ENCODE assay signal across 1 cellular context in the genomic region with DNA sequence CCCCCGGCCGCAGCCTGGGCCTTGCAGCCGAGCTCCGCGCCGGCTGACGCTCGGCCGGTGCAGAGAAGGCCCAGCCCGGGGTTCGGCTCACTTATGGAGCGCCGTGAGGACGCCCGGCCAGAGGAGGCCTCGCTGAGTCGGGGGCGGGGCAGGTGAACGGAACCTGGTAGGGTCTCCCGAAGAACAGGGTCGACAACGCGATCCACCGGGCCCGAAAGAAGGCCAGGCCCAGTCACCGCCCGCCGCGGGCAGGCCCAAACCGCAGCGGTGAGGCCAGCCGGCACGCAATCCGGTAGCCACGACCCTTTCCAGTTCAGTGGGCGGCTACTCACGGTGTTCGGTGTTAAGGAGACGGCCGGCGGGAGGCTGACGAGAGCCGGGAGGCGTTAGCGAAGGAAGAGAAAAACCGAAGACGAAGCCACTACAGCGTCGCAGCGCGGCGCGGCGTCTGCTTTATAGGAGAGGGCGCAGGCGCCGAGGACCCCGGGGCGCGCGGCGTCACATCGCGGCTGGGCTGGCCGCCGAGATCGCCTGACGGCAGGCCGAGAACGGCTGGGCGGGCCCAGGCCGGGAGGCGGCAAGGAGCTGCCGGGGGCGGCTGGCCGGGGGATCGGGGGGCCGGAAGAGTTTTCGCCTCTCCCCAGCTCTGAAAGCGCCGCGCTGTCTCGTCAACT.
TF ChIP-seq lines count a peak whose summit lies in the region.

Gene SKP1, minus strand, starts transcription at position 428 of the 674 bp plus-strand sequence. CDS start 2,928 bp downstream, outside the sequence.

TF ChIP-seq in HepG2, 621 proteins besides CTCF, POLR2A, EP300 and RAD21 (continued from another document and continues in another):
- TF ChIP-seq, protein P1, sequence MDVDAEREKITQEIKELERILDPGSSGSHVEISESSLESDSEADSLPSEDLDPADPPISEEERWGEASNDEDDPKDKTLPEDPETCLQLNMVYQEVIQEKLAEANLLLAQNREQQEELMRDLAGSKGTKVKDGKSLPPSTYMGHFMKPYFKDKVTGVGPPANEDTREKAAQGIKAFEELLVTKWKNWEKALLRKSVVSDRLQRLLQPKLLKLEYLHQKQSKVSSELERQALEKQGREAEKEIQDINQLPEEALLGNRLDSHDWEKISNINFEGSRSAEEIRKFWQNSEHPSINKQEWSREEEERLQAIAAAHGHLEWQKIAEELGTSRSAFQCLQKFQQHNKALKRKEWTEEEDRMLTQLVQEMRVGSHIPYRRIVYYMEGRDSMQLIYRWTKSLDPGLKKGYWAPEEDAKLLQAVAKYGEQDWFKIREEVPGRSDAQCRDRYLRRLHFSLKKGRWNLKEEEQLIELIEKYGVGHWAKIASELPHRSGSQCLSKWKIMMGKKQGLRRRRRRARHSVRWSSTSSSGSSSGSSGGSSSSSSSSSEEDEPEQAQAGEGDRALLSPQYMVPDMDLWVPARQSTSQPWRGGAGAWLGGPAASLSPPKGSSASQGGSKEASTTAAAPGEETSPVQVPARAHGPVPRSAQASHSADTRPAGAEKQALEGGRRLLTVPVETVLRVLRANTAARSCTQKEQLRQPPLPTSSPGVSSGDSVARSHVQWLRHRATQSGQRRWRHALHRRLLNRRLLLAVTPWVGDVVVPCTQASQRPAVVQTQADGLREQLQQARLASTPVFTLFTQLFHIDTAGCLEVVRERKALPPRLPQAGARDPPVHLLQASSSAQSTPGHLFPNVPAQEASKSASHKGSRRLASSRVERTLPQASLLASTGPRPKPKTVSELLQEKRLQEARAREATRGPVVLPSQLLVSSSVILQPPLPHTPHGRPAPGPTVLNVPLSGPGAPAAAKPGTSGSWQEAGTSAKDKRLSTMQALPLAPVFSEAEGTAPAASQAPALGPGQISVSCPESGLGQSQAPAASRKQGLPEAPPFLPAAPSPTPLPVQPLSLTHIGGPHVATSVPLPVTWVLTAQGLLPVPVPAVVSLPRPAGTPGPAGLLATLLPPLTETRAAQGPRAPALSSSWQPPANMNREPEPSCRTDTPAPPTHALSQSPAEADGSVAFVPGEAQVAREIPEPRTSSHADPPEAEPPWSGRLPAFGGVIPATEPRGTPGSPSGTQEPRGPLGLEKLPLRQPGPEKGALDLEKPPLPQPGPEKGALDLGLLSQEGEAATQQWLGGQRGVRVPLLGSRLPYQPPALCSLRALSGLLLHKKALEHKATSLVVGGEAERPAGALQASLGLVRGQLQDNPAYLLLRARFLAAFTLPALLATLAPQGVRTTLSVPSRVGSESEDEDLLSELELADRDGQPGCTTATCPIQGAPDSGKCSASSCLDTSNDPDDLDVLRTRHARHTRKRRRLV (CRISPR knock-in tag; IDR thresholded peaks at IDR 0.05) = peak; percentile 87; the same call in 1 of the 2 replicates
- TF ChIP-seq ZBTB39 (CRISPR knock-in tag; IDR thresholded peaks at IDR 0.05) (0 out of 2 replicates have a peak, but pooled peaks have one; percentile 88), KDM5A (IDR thresholded peaks at IDR 0.05; ENCODE audit: borderline replicate concordance, low read length) (peak; percentile 37; the same call in 1 of the 2 replicates), ZNF121 (CRISPR knock-in tag; IDR thresholded peaks at IDR 0.05) (peak; percentile 88), CHD2 (IDR thresholded peaks at IDR 0.05; ENCODE audit: low read depth, low read length) (no peak), CSRNP1 (CRISPR knock-in tag; IDR thresholded peaks at IDR 0.05) (peak; percentile 96), ARID2 (CRISPR knock-in tag; IDR thresholded peaks at IDR 0.05; ENCODE audit: borderline replicate concordance) (peak; percentile 79; the same call in 1 of the 2 replicates), MAZ (IDR thresholded peaks at IDR 0.05; ENCODE audit: borderline replicate concordance, low read depth, low read length) (no peak), MAZ (CRISPR knock-in tag; IDR thresholded peaks at IDR 0.05; ENCODE audit: low read depth) (peak; percentile 64; the same call in 1 of the 2 replicates), MEF2D (CRISPR knock-in tag; IDR thresholded peaks at IDR 0.05) (no peak), POLR2AphosphoS5 (IDR thresholded peaks at IDR 0.05; ENCODE audit: low read depth, low read length) (peak; percentile 97), ZNF383 (CRISPR knock-in tag; IDR thresholded peaks at IDR 0.05; ENCODE audit: borderline replicate concordance) (no peak), JARID2 (CRISPR knock-in tag; IDR thresholded peaks at IDR 0.05; ENCODE audit: insufficient replicate concordance) (no peak), ZNF549 (CRISPR knock-in tag; IDR thresholded peaks at IDR 0.05) (no peak), ZNF687 (CRISPR knock-in tag; IDR thresholded peaks at IDR 0.05) (peak; percentile 89), BRCA1 (CRISPR knock-in tag; IDR thresholded peaks at IDR 0.05) (peak; percentile 96), ZNF788 (CRISPR knock-in tag; IDR thresholded peaks at IDR 0.05; ENCODE audit: borderline replicate concordance) (peak; percentile 62; the same call in 1 of the 2 replicates), CREBL2 (CRISPR knock-in tag; IDR thresholded peaks at IDR 0.05; ENCODE audit: borderline replicate concordance) (no peak), FOXM1 (CRISPR knock-in tag; IDR thresholded peaks at IDR 0.05) (no peak), ZNF770 (CRISPR knock-in tag; IDR thresholded peaks at IDR 0.05) (peak; percentile 57; the same call in 1 of the 2 replicates), NFRKB (IDR thresholded peaks at IDR 0.05) (no peak), PHF5A (CRISPR knock-in tag; IDR thresholded peaks at IDR 0.05; ENCODE audit: low read depth, unreplicated experiment) (peak; percentile 92), ZNF274 (CRISPR knock-in tag; IDR thresholded peaks at IDR 0.05) (peak; percentile 65; the same call in 1 of the 2 replicates), ARNT (IDR thresholded peaks at IDR 0.05) (no peak), ARHGAP35 (CRISPR knock-in tag; IDR thresholded peaks at IDR 0.05; ENCODE audit: borderline replicate concordance) (peak; percentile 88), ZNF101 (CRISPR knock-in tag; IDR thresholded peaks at IDR 0.05; ENCODE audit: borderline replicate concordance, low read depth) (no peak), PAX8 (CRISPR knock-in tag; IDR thresholded peaks at IDR 0.05; ENCODE audit: borderline replicate concordance) (no peak), ZNF816 (CRISPR knock-in tag; IDR thresholded peaks at IDR 0.05; ENCODE audit: borderline replicate concordance) (peak; percentile 97)
- TF ChIP-seq, protein P2, sequence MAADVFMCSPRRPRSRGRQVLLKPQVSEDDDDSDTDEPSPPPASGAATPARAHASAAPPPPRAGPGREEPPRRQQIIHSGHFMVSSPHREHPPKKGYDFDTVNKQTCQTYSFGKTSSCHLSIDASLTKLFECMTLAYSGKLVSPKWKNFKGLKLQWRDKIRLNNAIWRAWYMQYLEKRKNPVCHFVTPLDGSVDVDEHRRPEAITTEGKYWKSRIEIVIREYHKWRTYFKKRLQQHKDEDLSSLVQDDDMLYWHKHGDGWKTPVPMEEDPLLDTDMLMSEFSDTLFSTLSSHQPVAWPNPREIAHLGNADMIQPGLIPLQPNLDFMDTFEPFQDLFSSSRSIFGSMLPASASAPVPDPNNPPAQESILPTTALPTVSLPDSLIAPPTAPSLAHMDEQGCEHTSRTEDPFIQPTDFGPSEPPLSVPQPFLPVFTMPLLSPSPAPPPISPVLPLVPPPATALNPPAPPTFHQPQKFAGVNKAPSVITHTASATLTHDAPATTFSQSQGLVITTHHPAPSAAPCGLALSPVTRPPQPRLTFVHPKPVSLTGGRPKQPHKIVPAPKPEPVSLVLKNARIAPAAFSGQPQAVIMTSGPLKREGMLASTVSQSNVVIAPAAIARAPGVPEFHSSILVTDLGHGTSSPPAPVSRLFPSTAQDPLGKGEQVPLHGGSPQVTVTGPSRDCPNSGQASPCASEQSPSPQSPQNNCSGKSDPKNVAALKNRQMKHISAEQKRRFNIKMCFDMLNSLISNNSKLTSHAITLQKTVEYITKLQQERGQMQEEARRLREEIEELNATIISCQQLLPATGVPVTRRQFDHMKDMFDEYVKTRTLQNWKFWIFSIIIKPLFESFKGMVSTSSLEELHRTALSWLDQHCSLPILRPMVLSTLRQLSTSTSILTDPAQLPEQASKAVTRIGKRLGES (CRISPR knock-in tag; IDR thresholded peaks at IDR 0.05; ENCODE audit: borderline replicate concordance) = peak; percentile 70; the same call in 1 of the 2 replicates
- TF ChIP-seq, protein P3, sequence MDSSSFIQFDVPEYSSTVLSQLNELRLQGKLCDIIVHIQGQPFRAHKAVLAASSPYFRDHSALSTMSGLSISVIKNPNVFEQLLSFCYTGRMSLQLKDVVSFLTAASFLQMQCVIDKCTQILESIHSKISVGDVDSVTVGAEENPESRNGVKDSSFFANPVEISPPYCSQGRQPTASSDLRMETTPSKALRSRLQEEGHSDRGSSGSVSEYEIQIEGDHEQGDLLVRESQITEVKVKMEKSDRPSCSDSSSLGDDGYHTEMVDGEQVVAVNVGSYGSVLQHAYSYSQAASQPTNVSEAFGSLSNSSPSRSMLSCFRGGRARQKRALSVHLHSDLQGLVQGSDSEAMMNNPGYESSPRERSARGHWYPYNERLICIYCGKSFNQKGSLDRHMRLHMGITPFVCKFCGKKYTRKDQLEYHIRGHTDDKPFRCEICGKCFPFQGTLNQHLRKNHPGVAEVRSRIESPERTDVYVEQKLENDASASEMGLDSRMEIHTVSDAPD (CRISPR knock-in tag; IDR thresholded peaks at IDR 0.05) = peak; percentile 80
